ENCODE assay signal across 25 cellular contexts in genomic region chr7:91420606-91421390, GRCh38.
DNase-seq lines count a peak whose midpoint lies in the region; ATAC-seq and TF ChIP-seq lines count a peak whose summit lies in the region.
"Had no signal": no experiment of that assay in that cellular context is flagged by ENCODE, and none has a peak within 500 bp of the region (broad histone marks: within the 10 kb centered on the region; RNA-seq: fewer than 3 reads in every experiment).

No MANE protein-coding gene starts in this region.

- H3K4me3 ChIP-seq in iPS-18a (ENCODE audit: low read length) (peak overlapping the region; percentile 23), esophagus muscularis mucosa (no peak overlapping the region)
- H3K4me3 ChIP-seq: BLaER1 treated with 17β-estradiol and CSF1 and Interleukin-3, amounts not matched to agents 10 nM and 100 nM; Peyer's patch; SJCRH30 had no signal

- intact Hi-C loops in esophagus muscularis mucosa (cut with DNase I): no loop called here

- 87% methylated on average over 12 of the region's 12 CpGs for WGBS in esophagus muscularis mucosa

- no peak for TF ChIP-seq CTCF in esophagus muscularis mucosa (IDR thresholded peaks at IDR 0.05)

- peak; percentile 60 for DNase-seq in DMS 273 (lab: John Stamatoyannopoulos, UW; ENCODE audit: unreplicated experiment)
- no peak for DNase-seq in DMS 273 treated with DMSO at 0.1 percent for 48 hours (lab: John Stamatoyannopoulos, UW)
- peak; percentile 94 for DNase-seq in NCI-H82 treated with DMSO at 0.1 percent for 48 hours (lab: John Stamatoyannopoulos, UW; ENCODE audit: unreplicated experiment)
- no peak for DNase-seq in Kasumi-1 (lab: John Stamatoyannopoulos, UW)
- no peak for DNase-seq in esophagus muscularis mucosa (ENCODE audit: extremely low spot score)
- no peak for DNase-seq in CD1c-positive myeloid dendritic cell (ENCODE audit: extremely low spot score)
- DNase-seq: Calu3; CD8-positive, alpha-beta T cell; DMS79 treated with DMSO at 0.1 percent for 48 hours; HCEC 1CT; KG1; MV-4-11; NCI-H1105 treated with DMSO at 0.1 percent for 48 hours; NCI-H1694; NCI-H2081 treated with DMSO at 0.1 percent for 48 hours; NCI-H446 treated with DMSO at 0.1 percent for 48 hours; NCI-H748 treated with DMSO at 0.1 percent for 48 hours; Peyer's patch; SJCRH30; T-cell had no signal

- no peak overlapping the region for H3K27ac ChIP-seq in iPS-18a (ENCODE audit: low read length)
- no peak overlapping the region for H3K27ac ChIP-seq in esophagus muscularis mucosa (replicated peaks in 1 of 4)
- H3K27ac ChIP-seq: 22Rv1; BLaER1 treated with 17β-estradiol and CSF1 and Interleukin-3, amounts not matched to agents 10 nM and 100 nM; HL-60; Peyer's patch; SJCRH30 had no signal

- no peak for TF ChIP-seq EP300 in esophagus muscularis mucosa (IDR thresholded peaks at IDR 0.05)

- H3K9me3 ChIP-seq in iPS-18a (ENCODE audit: control insufficient read depth, low read depth, low read length) (no peaks in the 10 kb centered on the region), esophagus muscularis mucosa (no peaks in the 10 kb centered on the region)
- H3K9me3 ChIP-seq: BLaER1 treated with 17β-estradiol and CSF1 and Interleukin-3, amounts not matched to agents 10 nM and 100 nM; Peyer's patch; SJCRH30 had no signal

- H3K36me3 ChIP-seq in iPS-18a (ENCODE audit: control insufficient read depth, low read depth, low read length) (no peaks in the 10 kb centered on the region), esophagus muscularis mucosa (no peaks in the 10 kb centered on the region)
- H3K36me3 ChIP-seq: BLaER1 treated with 17β-estradiol and CSF1 and Interleukin-3, amounts not matched to agents 10 nM and 100 nM; Peyer's patch; SJCRH30 had no signal

- H3K9ac ChIP-seq in iPS-18a (ENCODE audit: low read length): no peak overlapping the region
- H3K9ac ChIP-seq: BLaER1 treated with 17β-estradiol and CSF1 and Interleukin-3, amounts not matched to agents 10 nM and 100 nM had no signal

- no peak for ATAC-seq in GM19463 (IDR thresholded peaks at IDR 0.05; ENCODE audit: unreplicated experiment)
- ATAC-seq: CD8-positive, alpha-beta T cell; T-cell had no signal

- H3K27me3 ChIP-seq in iPS-18a (ENCODE audit: control insufficient read depth, insufficient read depth, low read length) (no peaks in the 10 kb centered on the region), esophagus muscularis mucosa (no peaks in the 10 kb centered on the region)
- H3K27me3 ChIP-seq: BLaER1 treated with 17β-estradiol and CSF1 and Interleukin-3, amounts not matched to agents 10 nM and 100 nM; Peyer's patch; SJCRH30 had no signal

- no peak for TF ChIP-seq POLR2A in esophagus muscularis mucosa (IDR thresholded peaks at IDR 0.05; ENCODE audit: low read depth)

- H3K4me1 ChIP-seq in iPS-18a (ENCODE audit: control insufficient read depth, low read depth, low read length): peaks cover 15% of the 10 kb centered on the region
- H3K4me1 ChIP-seq in esophagus muscularis mucosa: no peaks in the 10 kb centered on the region
- H3K4me1 ChIP-seq: Peyer's patch, SJCRH30 had no signal

Comparison
In these comparisons a context has a peak if more than half of its experiments do, and no peak if none do; other contexts are left out.
1. DNase-seq: peak in DMS 273 (single experiment) and NCI-H82 treated with DMSO at 0.1 percent for 48 hours (single experiment); none in DMS 273 treated with DMSO at 0.1 percent for 48 hours (single experiment), Kasumi-1 (0 of 2), esophagus muscularis mucosa (single experiment) and CD1c-positive myeloid dendritic cell (single experiment).